Comparison of ENCODE assay signal across 1 cellular context in genomic region chr4:88858752-88859151, GRCh38.
TF ChIP-seq lines count a peak whose summit lies in the region.

No MANE protein-coding gene starts in this region.

TF ChIP-seq in GM12878, 131 proteins besides CTCF, POLR2A, EP300 and RAD21 (continued from another document and continues in another):
- TF ChIP-seq BHLHE40 (IDR thresholded peaks at IDR 0.05; ENCODE audit: borderline replicate concordance in 1 of 2, low read depth in 2 of 2, low read length in 1 of 2) (no peak), SIX5 (IDR thresholded peaks at IDR 0.05; ENCODE audit: low read depth, low read length, severe bottlenecking) (no peak), RAD51 (IDR thresholded peaks at IDR 0.05) (0 out of 2 replicates have a peak, but pooled peaks have one; percentile 15), ZZZ3 (IDR thresholded peaks at IDR 0.05; ENCODE audit: control insufficient read depth, insufficient read length, low read depth) (no peak), USF1 (IDR thresholded peaks at IDR 0.05; ENCODE audit: borderline replicate concordance, extremely low read length, insufficient read depth, low read depth, low read length) (no peak), NKRF (conservative IDR thresholded peaks at IDR 0.05) (no peak), CBX3 (IDR thresholded peaks at IDR 0.05; ENCODE audit: borderline replicate concordance, low read depth) (no peak), MEF2B (IDR thresholded peaks at IDR 0.05; ENCODE audit: partially characterized antibody, poor library complexity, severe bottlenecking) (no peak), NR2C1 (IDR thresholded peaks at IDR 0.05) (no peak), MXI1 (IDR thresholded peaks at IDR 0.05; ENCODE audit: low read depth, low read length) (no peak), HDAC2 (IDR thresholded peaks at IDR 0.05) (no peak), CUX1 (IDR thresholded peaks at IDR 0.05; ENCODE audit: insufficient replicate concordance, low read depth, low read length) (peak; percentile 76), ZBTB33 (IDR thresholded peaks at IDR 0.05) (no peak), TCF3 (IDR thresholded peaks at IDR 0.05; ENCODE audit: borderline replicate concordance, insufficient read depth, low read depth, low read length) (no peak), IRF3 (IDR thresholded peaks at IDR 0.05) (no peak), NFIC (IDR thresholded peaks at IDR 0.05; ENCODE audit: low read depth, low read length) (no peak), TCF12 (IDR thresholded peaks at IDR 0.05; ENCODE audit: low read depth, low read length) (no peak), SMC3 (IDR thresholded peaks at IDR 0.05; ENCODE audit: borderline replicate concordance, low read length) (no peak), RELB (IDR thresholded peaks at IDR 0.05; ENCODE audit: low read depth) (0 out of 2 replicates have a peak, but pooled peaks have one; percentile 57), ATF2 (IDR thresholded peaks at IDR 0.05; ENCODE audit: low read length) (no peak), PAX5 (IDR thresholded peaks at IDR 0.05; ENCODE audit: borderline replicate concordance, low read depth, low read length) (no peak), ZNF384 (IDR thresholded peaks at IDR 0.05; ENCODE audit: borderline replicate concordance, low read depth, low read length) (peak; percentile 86), IKZF2 (IDR thresholded peaks at IDR 0.05) (peak; percentile 65 to 77; a peak in 2 of 4 replicates), STAT3 (IDR thresholded peaks at IDR 0.05; ENCODE audit: low read depth, low read length) (no peak), LARP7 (IDR thresholded peaks at IDR 0.05) (no peak), BMI1 (IDR thresholded peaks at IDR 0.05; ENCODE audit: borderline replicate concordance) (0 out of 2 replicates have a peak, but pooled peaks have one; percentile 32), RBBP5 (conservative IDR thresholded peaks at IDR 0.05) (no peak), NR2F1 (conservative IDR thresholded peaks at IDR 0.05) (peak; percentile 41; the same call in 1 of the 2 replicates), CEBPB (IDR thresholded peaks at IDR 0.05; ENCODE audit: borderline replicate concordance in 1 of 2, low read depth in 2 of 2, low read length in 2 of 2) (no peak), ZNF687 (IDR thresholded peaks at IDR 0.05) (no peak), PBX3 (IDR thresholded peaks at IDR 0.05; ENCODE audit: insufficient replicate concordance, low read depth, low read length) (no peak), CHD4 (IDR thresholded peaks at IDR 0.05) (no peak), BCL11A (IDR thresholded peaks at IDR 0.05; ENCODE audit: low read depth, low read length) (0 out of 2 replicates have a peak, but pooled peaks have one; percentile 24), POLR2AphosphoS2 (IDR thresholded peaks at IDR 0.05; ENCODE audit: low read depth, low read length) (no peak), SREBF2 (IDR thresholded peaks at IDR 0.05; ENCODE audit: low read length) (no peak), EZH2 (IDR thresholded peaks at IDR 0.05; ENCODE audit: borderline replicate concordance, control insufficient read depth, low read depth, low read length) (no peak), CHD2 (IDR thresholded peaks at IDR 0.05; ENCODE audit: borderline replicate concordance, low read depth, low read length) (no peak)
